In genomic region chr1:153670859-153671622, GRCh38 we compare ENCODE assay signal across 1 cellular context.
TF ChIP-seq lines count a peak whose summit lies in the region.

TSS of gene ILF2 (minus strand) at chr1:153670993. CDS start at chr1:153670922, 71 bp downstream.

TF ChIP-seq in HepG2, 621 proteins besides CTCF, POLR2A, EP300 and RAD21 (continued from another document and continues in another):
- TF ChIP-seq CEBPZ (IDR thresholded peaks at IDR 0.05; ENCODE audit: low read length) (no peak), ZNF781 (CRISPR knock-in tag; IDR thresholded peaks at IDR 0.05; ENCODE audit: borderline replicate concordance, not compliant biosample characterization) (no peak), NFE2L1 (CRISPR knock-in tag; IDR thresholded peaks at IDR 0.05; ENCODE audit: borderline replicate concordance) (no peak), ETS1 (CRISPR knock-in tag; IDR thresholded peaks at IDR 0.05) (no peak), ZNF704 (CRISPR knock-in tag; IDR thresholded peaks at IDR 0.05; ENCODE audit: borderline replicate concordance) (no peak), HIVEP1 (CRISPR knock-in tag; IDR thresholded peaks at IDR 0.05) (no peak), ZNF639 (CRISPR knock-in tag; conservative IDR thresholded peaks at IDR 0.05) (no peak), RELA (CRISPR knock-in tag; IDR thresholded peaks at IDR 0.05) (no peak), ZNF816 (CRISPR knock-in tag; IDR thresholded peaks at IDR 0.05; ENCODE audit: borderline replicate concordance) (0 out of 2 replicates have a peak, but pooled peaks have one; percentile 72), ZNF180 (CRISPR knock-in tag; IDR thresholded peaks at IDR 0.05; ENCODE audit: borderline replicate concordance, low read depth) (no peak), ZNF598 (CRISPR knock-in tag; IDR thresholded peaks at IDR 0.05; ENCODE audit: borderline replicate concordance) (0 out of 2 replicates have a peak, but pooled peaks have one; percentile 59), SNAPC5 (CRISPR knock-in tag; IDR thresholded peaks at IDR 0.05; ENCODE audit: borderline replicate concordance) (no peak), TBX3 (IDR thresholded peaks at IDR 0.05; ENCODE audit: borderline replicate concordance) (no peak), MLLT10 (CRISPR knock-in tag; IDR thresholded peaks at IDR 0.05) (no peak), ARID5B (CRISPR knock-in tag; IDR thresholded peaks at IDR 0.05) (no peak), ZBTB39 (CRISPR knock-in tag; IDR thresholded peaks at IDR 0.05) (0 out of 2 replicates have a peak, but pooled peaks have one; percentile 42), SMAD3 (CRISPR knock-in tag; IDR thresholded peaks at IDR 0.05) (peak; percentile 46; the same call in 1 of the 2 replicates), KLF11 (CRISPR knock-in tag; IDR thresholded peaks at IDR 0.05) (no peak), MXI1 (IDR thresholded peaks at IDR 0.05; ENCODE audit: borderline replicate concordance, low read depth, low read length) (peak; percentile 69; the same call in 1 of the 3 replicates), ESRRA (CRISPR knock-in tag; IDR thresholded peaks at IDR 0.05; ENCODE audit: low read depth) (peak; percentile 42; the same call in 1 of the 2 replicates), CEBPB (IDR thresholded peaks at IDR 0.05; ENCODE audit: borderline replicate concordance, low read depth, low read length) (no peak), MEF2D (CRISPR knock-in tag; IDR thresholded peaks at IDR 0.05) (peak; percentile 78), ZNF124 (CRISPR knock-in tag; IDR thresholded peaks at IDR 0.05) (no peak; the same call in 1 of the 2 replicates), SP2 (CRISPR knock-in tag; IDR thresholded peaks at IDR 0.05) (peak; percentile 64), ATF4 (CRISPR knock-in tag; IDR thresholded peaks at IDR 0.05) (peak in 1 of 2 experiments; percentile 49; a peak in 2 of 4 replicates), ZXDC (CRISPR knock-in tag; IDR thresholded peaks at IDR 0.05) (no peak), KMT2B (CRISPR knock-in tag; IDR thresholded peaks at IDR 0.05) (peak; percentile 73), PAWR (CRISPR knock-in tag; IDR thresholded peaks at IDR 0.05; ENCODE audit: borderline replicate concordance) (no peak), ZNF430 (CRISPR knock-in tag; IDR thresholded peaks at IDR 0.05) (peak; percentile 11; the same call in 1 of the 2 replicates), MIXL1 (CRISPR knock-in tag; IDR thresholded peaks at IDR 0.05) (peak; percentile 48), JUND (CRISPR knock-in tag; IDR thresholded peaks at IDR 0.05) (no peak), SP4 (CRISPR knock-in tag; IDR thresholded peaks at IDR 0.05) (0 out of 2 replicates have a peak, but pooled peaks have one; percentile 37), NONO (IDR thresholded peaks at IDR 0.05) (no peak), NONO (CRISPR knock-in tag; conservative IDR thresholded peaks at IDR 0.05) (peak; percentile 87), ZNF552 (CRISPR knock-in tag; IDR thresholded peaks at IDR 0.05; ENCODE audit: borderline replicate concordance) (no peak)
